ENCODE assay signal across 18 cellular contexts in the genomic region with DNA sequence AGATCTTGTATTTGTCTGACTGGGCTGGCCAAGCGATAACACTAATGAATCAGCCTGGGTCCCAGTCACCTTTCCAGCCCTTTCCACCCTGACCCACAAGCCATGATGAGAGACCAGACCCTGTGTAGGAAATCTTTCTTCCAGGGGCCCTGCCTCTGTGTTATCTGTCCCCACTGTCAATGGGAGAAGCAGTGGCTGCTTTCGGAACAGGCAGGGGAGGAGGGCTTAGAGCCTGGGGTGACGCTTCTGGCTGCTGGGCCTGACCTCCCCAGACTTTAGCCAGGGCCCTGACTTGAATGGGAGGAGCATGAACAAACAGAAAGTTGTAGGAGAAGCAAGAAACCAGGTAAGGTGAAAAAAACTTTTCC. TPM values are rescaled to one million over a fixed set of nuclear protein-coding genes. Genes with fewer than 3 reads are reported as not detected.
DNase-seq lines count a peak whose midpoint lies in the region; ATAC-seq and TF ChIP-seq lines count a peak whose summit lies in the region.
"Had no signal": no experiment of that assay in that cellular context is flagged by ENCODE, and none has a peak within 500 bp of the region (broad histone marks: within the 10 kb centered on the region; RNA-seq: fewer than 3 reads in every experiment).

No MANE protein-coding gene starts in this region.

- H3K4me1 Mint-ChIP-seq in brain: peaks cover 30% of the 10 kb centered on the region
- H3K4me1 Mint-ChIP-seq: CD4-positive, alpha-beta memory T cell had no signal

- DNase-seq in Peyer's patch (no peak), lower lobe of right lung (no peak), tibial nerve (ENCODE audit: low spot score in 2 of 2) (no peak), OCI-M2 (lab: John Stamatoyannopoulos, UW; ENCODE audit: unreplicated experiment) (no peak), UCSD-AML1 (lab: John Stamatoyannopoulos, UW; ENCODE audit: unreplicated experiment) (no peak), kidney tubule cell (ENCODE audit: low spot score) (no peak)
- DNase-seq: CD4-positive, alpha-beta memory T cell; DMS153; GF-D8; KG1; NCI-H1105 treated with DMSO at 0.1 percent for 48 hours; NCI-H1694; NCI-H774; SHP77 treated with DMSO at 0.1 percent for 48 hours had no signal

- TF ChIP-seq CTCF in Peyer's patch (IDR thresholded peaks at IDR 0.05): no peak
- TF ChIP-seq CTCF in brain (conservative IDR thresholded peaks at IDR 0.05): no peak
- TF ChIP-seq CTCF in lower lobe of right lung (IDR thresholded peaks at IDR 0.05): no peak
- TF ChIP-seq CTCF in tibial nerve (IDR thresholded peaks at IDR 0.05): no peak

- H3K27ac ChIP-seq in Peyer's patch (peak overlapping the region; percentile 20 to 89 (median 56)), lower lobe of right lung (peak overlapping the region; percentile 83), tibial nerve (peak overlapping the region; percentile 73 to 94 (median 86))
- H3K27ac ChIP-seq: BLaER1 had no signal

- H3K27ac Mint-ChIP-seq in brain: peak overlapping the region in 3 of 5 experiments; percentile 13 to 60 (median 43)

- no peaks in the 10 kb centered on the region for H3K36me3 ChIP-seq in Peyer's patch
- H3K36me3 ChIP-seq in lower lobe of right lung: no peaks in the 10 kb centered on the region
- no peaks in the 10 kb centered on the region for H3K36me3 ChIP-seq in tibial nerve
- H3K36me3 ChIP-seq: BLaER1 had no signal

- TF ChIP-seq POLR2A in Peyer's patch (IDR thresholded peaks at IDR 0.05): no peak
- TF ChIP-seq POLR2A in tibial nerve (IDR thresholded peaks at IDR 0.05): no peak

- H3K36me3 Mint-ChIP-seq in brain: no peaks in the 10 kb centered on the region
- H3K36me3 Mint-ChIP-seq: CD4-positive, alpha-beta memory T cell had no signal

- no peak overlapping the region for H3K4me3 Mint-ChIP-seq in brain
- H3K4me3 Mint-ChIP-seq: CD4-positive, alpha-beta memory T cell had no signal

- H3K4me1 ChIP-seq in Peyer's patch (peaks cover 0 to 35% (median 4%) of the 10 kb centered on the region in 4 donors), lower lobe of right lung (peaks cover 55% of the 10 kb centered on the region), tibial nerve (peaks cover 6 to 88% (median 33%) of the 10 kb centered on the region in 4 donors)
- H3K4me1 ChIP-seq: BLaER1 had no signal

- no peaks in the 10 kb centered on the region for H3K9me3 Mint-ChIP-seq in brain
- H3K9me3 Mint-ChIP-seq: CD4-positive, alpha-beta memory T cell had no signal

- no peak overlapping the region for H3K4me3 ChIP-seq in Peyer's patch
- no peak overlapping the region for H3K4me3 ChIP-seq in lower lobe of right lung
- no peak overlapping the region for H3K4me3 ChIP-seq in tibial nerve
- H3K4me3 ChIP-seq: BLaER1 had no signal

- H3K9me3 ChIP-seq in Peyer's patch: no peaks in the 10 kb centered on the region
- H3K9me3 ChIP-seq in lower lobe of right lung: no peaks in the 10 kb centered on the region
- no peaks in the 10 kb centered on the region for H3K9me3 ChIP-seq in tibial nerve
- H3K9me3 ChIP-seq: BLaER1 had no signal

- 58 to 59% methylated on average over 3 of the region's 3 CpGs for WGBS in tibial nerve, 2 donors

- ATAC-seq in lower lobe of right lung (no peak), GM18517 (IDR thresholded peaks at IDR 0.05; ENCODE audit: unreplicated experiment) (no peak)

- no peaks in the 10 kb centered on the region for H3K27me3 Mint-ChIP-seq in brain

- no peak for TF ChIP-seq EP300 in tibial nerve (IDR thresholded peaks at IDR 0.05)

- intact Hi-C loops in lower lobe of right lung (cut with DNase I): no loop called here

- H3K27me3 ChIP-seq in Peyer's patch (no peaks in the 10 kb centered on the region), lower lobe of right lung (ENCODE audit: low read depth) (no peaks in the 10 kb centered on the region), tibial nerve (no peaks in the 10 kb centered on the region)
- H3K27me3 ChIP-seq: BLaER1 had no signal

RNA-seq across cellular contexts. Expression of a gene that starts 12.3 kb away (rescaled TPM):
- total RNA-seq in Peyer's patch (100 to 1,000 TPM; 143 to 690 (median 479) TPM), lower lobe of right lung (855 TPM), tibial nerve (1,000 to 10,000 TPM; 3,864 to 9,036 (median 5,113) TPM)
- 54.2 TPM for polyA plus RNA-seq in brain (ENCODE audit: insufficient read depth, low read depth, low replicate concordance)
- total RNA-seq: CD4-positive, alpha-beta memory T cell; OCI-LY7 had no signal
